ENCODE assay signal across 11 cellular contexts in the genomic region with DNA sequence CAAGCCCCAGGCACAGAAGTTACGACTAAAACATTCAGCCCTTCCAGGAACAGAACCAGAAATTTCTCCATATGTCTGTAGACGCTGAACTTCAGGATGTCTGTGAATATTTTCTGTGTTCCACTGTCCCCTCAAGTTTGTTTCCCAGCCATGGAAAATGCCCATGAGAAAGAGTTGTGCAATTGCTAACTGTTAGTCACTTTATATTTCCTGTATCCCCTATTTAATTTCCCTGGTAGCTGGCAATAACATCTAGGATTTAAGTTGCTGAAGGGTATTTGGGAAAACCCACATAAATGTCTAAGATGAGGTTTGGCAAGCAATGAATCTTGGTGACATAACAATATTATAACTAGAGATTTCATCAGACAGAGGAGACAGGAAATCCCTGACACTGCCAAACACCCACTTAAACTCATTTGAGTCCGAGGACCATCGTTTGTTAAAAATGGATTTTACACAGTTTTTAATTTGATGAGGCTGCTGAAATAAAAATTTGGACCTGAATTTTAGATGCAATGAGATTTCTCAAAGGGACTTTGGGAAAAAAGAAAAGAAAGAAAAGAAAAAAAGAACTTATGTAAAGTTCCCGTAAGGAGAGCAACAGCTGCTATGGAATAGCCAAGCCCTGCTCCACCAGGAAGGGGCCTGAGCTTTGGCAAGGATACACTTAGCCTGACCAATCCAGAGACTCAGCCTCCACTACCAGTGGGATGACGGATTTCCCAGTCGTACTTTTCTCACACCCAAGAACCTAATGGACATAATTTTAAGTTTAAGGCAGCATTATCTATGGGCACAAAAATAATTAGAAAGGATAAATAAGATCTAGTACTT. TPM values are rescaled to one million over a fixed set of nuclear protein-coding genes. Genes with fewer than 3 reads are reported as not detected.
DNase-seq lines count a peak whose midpoint lies in the region; ATAC-seq, FAIRE-seq and TF ChIP-seq lines count a peak whose summit lies in the region.
"Had no signal": no experiment of that assay in that cellular context is flagged by ENCODE, and none has a peak within 500 bp of the region (broad histone marks: within the 10 kb centered on the region; RNA-seq: fewer than 3 reads in every experiment).

No MANE protein-coding gene starts in this region.

- POLR2A ChIA-PET in BJ (lab: Charles Lee): no interaction called here
- POLR2A ChIA-PET in endothelial cell of umbilical vein (lab: Charles Lee): interaction anchor here (0.6 kb wide), 1 partner anchor 35 kb away, joined by 4 read pairs; no protein-coding TSS in a partner anchor

- no peak for FAIRE-seq in endothelial cell of umbilical vein (lab: Jason Lieb, UNC)
- FAIRE-seq: frontal cortex had no signal

- H3K27me3 ChIP-seq in BJ (ENCODE audit: control insufficient read depth, insufficient read depth, low read length): no peaks in the 10 kb centered on the region
- no peaks in the 10 kb centered on the region for H3K27me3 ChIP-seq in endothelial cell of umbilical vein (ENCODE audit: control insufficient read depth in 2 of 2, insufficient read depth in 2 of 2, low read length in 2 of 2)
- H3K27me3 ChIP-seq in osteoblast (ENCODE audit: insufficient read depth, low read length): no peaks in the 10 kb centered on the region

- dilution Hi-C loops in endothelial cell of umbilical vein (cut with MboI; ENCODE audit: extremely low pct_ligation_motif_present, low sequenced_read_pairs): loop anchor here (10.0 kb wide), 1 partner anchor 47 kb away; no protein-coding TSS in a partner anchor

- H3K4me1 ChIP-seq in endothelial cell of umbilical vein (ENCODE audit: control insufficient read depth, extremely low read depth, insufficient read depth, low read length) (peaks cover 29% of the 10 kb centered on the region), osteoblast (ENCODE audit: insufficient read depth, low read length) (peaks cover 19% of the 10 kb centered on the region)

- peak overlapping the region; percentile 71 for H3K4me2 ChIP-seq in endothelial cell of umbilical vein (ENCODE audit: insufficient read depth, low read length)
- H3K4me2 ChIP-seq in osteoblast (ENCODE audit: insufficient read depth, low read length): peak overlapping the region; percentile 75

- CTCF ChIA-PET in BJ (lab: Yijun Ruan, JAX): interaction anchor here (1.2 kb wide), 1 partner anchor 43 kb away, joined by 3 read pairs; no protein-coding TSS in a partner anchor
- CTCF ChIA-PET in endothelial cell of umbilical vein (lab: Charles Lee): interaction anchor here (0.6 to 1.0 kb wide), 2 partner anchors 41 to 266 kb away, joined by 3 read pairs; no protein-coding TSS in a partner anchor

- no peak for TF ChIP-seq POLR2A in endothelial cell of umbilical vein (IDR thresholded peaks at IDR 0.05; ENCODE audit: low read depth, low read length)

- H3K4me3 ChIP-seq in BJ (ENCODE audit: low read depth, low read length) (no peak overlapping the region), endothelial cell of umbilical vein (replicated peaks in 1 of 3; ENCODE audit: insufficient read depth in 1 of 3, low read depth in 1 of 3, low read length in 3 of 3) (no peak overlapping the region), osteoblast (ENCODE audit: insufficient read depth, low read length) (peak overlapping the region; percentile 11)

- peak overlapping the region; percentile 43 for H3K9ac ChIP-seq in endothelial cell of umbilical vein (replicated peaks; ENCODE audit: extremely low read depth, insufficient read depth, low read length)

- H3K79me2 ChIP-seq in endothelial cell of umbilical vein (ENCODE audit: control insufficient read depth, insufficient read depth, low read length): no peaks in the 10 kb centered on the region
- H3K79me2 ChIP-seq in osteoblast (ENCODE audit: insufficient read depth, low read length): no peaks in the 10 kb centered on the region

- H3K27ac ChIP-seq in endothelial cell of umbilical vein (ENCODE audit: insufficient read depth, low read depth, low read length): peak overlapping the region; percentile 81
- H3K27ac ChIP-seq in osteoblast (ENCODE audit: low read depth, low read length): peak overlapping the region; percentile 72

- intact Hi-C loops in endothelial cell of umbilical vein (cut with micrococcal nuclease): loop anchor here (1.0 to 5.0 kb wide), 2 partner anchors 29 to 134 kb away; no protein-coding TSS in a partner anchor

- H3K9me1 ChIP-seq in endothelial cell of umbilical vein (replicated peaks; ENCODE audit: control insufficient read depth, extremely low read depth, insufficient read depth, low read length): no peaks in the 10 kb centered on the region

- BruUV-seq in endothelial cell of umbilical vein (replicated peaks; lab: Mats Ljungman, UMichigan): TSS peak; percentile 57

- ATAC-seq in HG03442 (IDR thresholded peaks at IDR 0.05; ENCODE audit: unreplicated experiment): no peak
- no peak for ATAC-seq in GM18868 (IDR thresholded peaks at IDR 0.05; ENCODE audit: unreplicated experiment)

- H3K9me3 ChIP-seq in endothelial cell of umbilical vein (replicated peaks; ENCODE audit: control insufficient read depth, insufficient read depth, low read length): no peaks in the 10 kb centered on the region
- H3K9me3 ChIP-seq in osteoblast (ENCODE audit: low read depth, low read length): no peaks in the 10 kb centered on the region

- peak; percentile 84 for DNase-seq in BJ (ENCODE audit: low read depth)
- DNase-seq in NCI-H510A treated with DMSO at 0.1 percent for 48 hours (lab: John Stamatoyannopoulos, UW): peak; percentile 96
- peak; percentile 90 for DNase-seq in endothelial cell of umbilical vein (ENCODE audit: low read depth, low spot score)
- peak; percentile 53 for DNase-seq in osteoblast (ENCODE audit: insufficient read length, low spot score, missing footprints)
- DNase-seq in HPDE6-E6E7 (ENCODE audit: extremely low spot score): no peak
- DNase-seq in mucosa of gallbladder (ENCODE audit: low spot score): no peak
- DNase-seq: NCI-H1436 treated with DMSO at 0.1 percent for 48 hours; stimulated activated CD4-positive, alpha-beta T cell treated with anti-CD3 and anti-CD28 coated beads, Interleukin-15, amount 100 ng/mL, for 24 hours had no signal

- no peak for TF ChIP-seq CTCF in BJ (IDR thresholded peaks at IDR 0.05; ENCODE audit: insufficient read depth, low read depth, low read length)
- TF ChIP-seq CTCF in endothelial cell of umbilical vein (IDR thresholded peaks at IDR 0.05; ENCODE audit: extremely low read depth in 1 of 2, insufficient read depth in 1 of 2, low read depth in 1 of 2, low read length in 2 of 2): no peak
- no peak for TF ChIP-seq CTCF in osteoblast (IDR thresholded peaks at IDR 0.05; ENCODE audit: extremely low read depth, low read depth, low read length)

- H4K20me1 ChIP-seq in endothelial cell of umbilical vein (replicated peaks; ENCODE audit: control insufficient read depth, extremely low read depth, insufficient read depth, low read length) (no peaks in the 10 kb centered on the region), osteoblast (ENCODE audit: insufficient read depth, low read length) (no peaks in the 10 kb centered on the region)

- no peaks in the 10 kb centered on the region for H3K36me3 ChIP-seq in BJ (ENCODE audit: control insufficient read depth, insufficient read depth, low read length)
- H3K36me3 ChIP-seq in endothelial cell of umbilical vein (ENCODE audit: control insufficient read depth in 2 of 2, extremely low read depth in 1 of 2, insufficient read depth in 2 of 2, low read length in 2 of 2): no peaks in the 10 kb centered on the region
- H3K36me3 ChIP-seq in osteoblast (ENCODE audit: insufficient read depth, low read length): no peaks in the 10 kb centered on the region

- H2AFZ ChIP-seq in endothelial cell of umbilical vein (ENCODE audit: low read depth, low read length) (peak overlapping the region; percentile 58), osteoblast (ENCODE audit: low read length) (no peak overlapping the region)

TF ChIP-seq in endothelial cell of umbilical vein, 7 proteins besides CTCF, POLR2A, EP300 and RAD21:
- TF ChIP-seq FOS (IDR thresholded peaks at IDR 0.05; ENCODE audit: borderline replicate concordance, insufficient read depth, low read length): peak; percentile 33
- no peak for TF ChIP-seq MYC (IDR thresholded peaks at IDR 0.05; ENCODE audit: low read depth, low read length)
- TF ChIP-seq EZH2 (IDR thresholded peaks at IDR 0.05; ENCODE audit: borderline replicate concordance, low read depth, low read length, severe bottlenecking): no peak
- peak; percentile 50 for TF ChIP-seq JUN (IDR thresholded peaks at IDR 0.05; ENCODE audit: borderline replicate concordance, insufficient read depth, insufficient read length, low read depth)
- TF ChIP-seq GATA2 (IDR thresholded peaks at IDR 0.05; ENCODE audit: insufficient read depth, insufficient read length, low read depth, low read length): peak; percentile 7
- no peak for TF ChIP-seq POLR2AphosphoS5 (IDR thresholded peaks at IDR 0.05; ENCODE audit: insufficient read depth, low read depth, low read length)
- TF ChIP-seq, protein P1, sequence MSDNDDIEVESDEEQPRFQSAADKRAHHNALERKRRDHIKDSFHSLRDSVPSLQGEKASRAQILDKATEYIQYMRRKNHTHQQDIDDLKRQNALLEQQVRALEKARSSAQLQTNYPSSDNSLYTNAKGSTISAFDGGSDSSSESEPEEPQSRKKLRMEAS (IDR thresholded peaks at IDR 0.05; ENCODE audit: insufficient read depth, insufficient read length): no peak

RNA-seq across cellular contexts. Expression of a gene that starts 21.8 kb away (rescaled TPM):
- 20.5 and 30.3 TPM in 2 replicates for polyA plus RNA-seq in BJ (2011; rRNA removed)
- polyA minus RNA-seq in BJ (2011; rRNA and poly(A)+ RNA removed): 9.4 and 10.0 TPM in 2 replicates
- total RNA-seq in endothelial cell of umbilical vein: 28.1 and 31.2 TPM in 2 replicates
- 28.5 and 32.0 TPM in 2 replicates for polyA plus RNA-seq in endothelial cell of umbilical vein
- polyA plus RNA-seq in endothelial cell of umbilical vein (2011; cell fraction: cytosol; rRNA removed): 32.7 and 37.9 TPM in 2 replicates
- polyA plus RNA-seq in endothelial cell of umbilical vein (2011; cell fraction: nucleus; rRNA removed): 77.0 and 97.1 TPM in 2 replicates
- 37.1 and 37.2 TPM in 2 replicates for polyA plus RNA-seq in endothelial cell of umbilical vein (2012)
- polyA minus RNA-seq in endothelial cell of umbilical vein: 21.9 and 24.0 TPM in 2 replicates
- 6.7 TPM for polyA minus RNA-seq in endothelial cell of umbilical vein (2011; cell fraction: cytosol; rRNA and poly(A)+ RNA removed)
- 41.6 and 74.4 TPM in 2 replicates for polyA minus RNA-seq in endothelial cell of umbilical vein (2011; cell fraction: nucleus; rRNA and poly(A)+ RNA removed)
- 60.4 and 69.5 TPM in 2 replicates for total RNA-seq in osteoblast
- total RNA-seq in mucosa of gallbladder: 76.8 TPM

Comparison
In these comparisons a context has a peak if more than half of its experiments do, and no peak if none do; other contexts are left out.
1. DNase-seq: peak in BJ (single experiment), NCI-H510A treated with DMSO at 0.1 percent for 48 hours (single experiment), endothelial cell of umbilical vein (single experiment) and osteoblast (single experiment); none in HPDE6-E6E7 (single experiment) and mucosa of gallbladder (single experiment).